2 cellular contexts compared by ENCODE assay signal in the genomic region with DNA sequence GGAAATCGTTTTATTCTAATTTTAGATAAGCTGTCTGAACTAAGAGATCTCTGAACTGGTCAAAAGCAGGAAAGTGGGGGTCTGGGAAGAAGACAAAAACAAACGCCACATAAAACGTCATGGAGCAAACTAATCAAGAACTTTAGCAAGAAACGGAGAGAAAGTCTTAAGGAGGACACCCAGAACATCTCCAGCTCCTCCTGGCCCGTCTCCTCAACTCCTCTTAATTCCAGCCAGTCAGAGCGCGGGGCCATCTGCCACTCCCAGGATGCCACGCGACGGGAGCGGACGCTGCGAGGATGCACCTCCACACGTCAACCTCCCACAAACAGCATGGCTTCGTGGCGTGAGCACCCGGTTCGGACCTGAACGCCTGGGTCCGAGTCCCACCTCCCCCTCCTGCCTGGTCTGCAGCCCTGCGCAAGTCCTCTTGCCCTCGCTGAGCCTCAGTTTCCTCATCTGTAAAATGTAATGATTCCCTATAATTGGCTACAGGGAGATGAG.
TF ChIP-seq lines count a peak whose summit lies in the region.

No MANE protein-coding gene starts in this region.

TF ChIP-seq in IMR-90, 13 proteins besides CTCF, POLR2A, EP300 and RAD21:
- TF ChIP-seq BHLHE40 (IDR thresholded peaks at IDR 0.05; ENCODE audit: low read depth, low read length): no peak
- TF ChIP-seq MXI1 (IDR thresholded peaks at IDR 0.05; ENCODE audit: borderline replicate concordance, low read depth, low read length): peak; percentile 98

TF ChIP-seq in PFSK-1, 5 proteins besides CTCF, POLR2A, EP300 and RAD21:
- TF ChIP-seq FOXP2 (optimal IDR thresholded peaks at IDR 0.05; ENCODE audit: borderline replicate concordance, extremely low read depth, extremely low read length, insufficient read depth) (peak; percentile 85), SIN3A (IDR thresholded peaks at IDR 0.05; ENCODE audit: borderline replicate concordance, insufficient read depth, low read length) (no peak), POLR2AphosphoS5 (IDR thresholded peaks at IDR 0.05; ENCODE audit: low read depth, low read length) (peak; percentile 60; the same call in 1 of the 2 replicates), REST (IDR thresholded peaks at IDR 0.05; ENCODE audit: insufficient read depth in 1 of 2, low read depth in 2 of 2, low read length in 2 of 2) (no peak), TAF1 (IDR thresholded peaks at IDR 0.05; ENCODE audit: borderline replicate concordance, insufficient read depth, low read length) (peak; percentile 50; the same call in 1 of the 2 replicates)
